In the genomic region with DNA sequence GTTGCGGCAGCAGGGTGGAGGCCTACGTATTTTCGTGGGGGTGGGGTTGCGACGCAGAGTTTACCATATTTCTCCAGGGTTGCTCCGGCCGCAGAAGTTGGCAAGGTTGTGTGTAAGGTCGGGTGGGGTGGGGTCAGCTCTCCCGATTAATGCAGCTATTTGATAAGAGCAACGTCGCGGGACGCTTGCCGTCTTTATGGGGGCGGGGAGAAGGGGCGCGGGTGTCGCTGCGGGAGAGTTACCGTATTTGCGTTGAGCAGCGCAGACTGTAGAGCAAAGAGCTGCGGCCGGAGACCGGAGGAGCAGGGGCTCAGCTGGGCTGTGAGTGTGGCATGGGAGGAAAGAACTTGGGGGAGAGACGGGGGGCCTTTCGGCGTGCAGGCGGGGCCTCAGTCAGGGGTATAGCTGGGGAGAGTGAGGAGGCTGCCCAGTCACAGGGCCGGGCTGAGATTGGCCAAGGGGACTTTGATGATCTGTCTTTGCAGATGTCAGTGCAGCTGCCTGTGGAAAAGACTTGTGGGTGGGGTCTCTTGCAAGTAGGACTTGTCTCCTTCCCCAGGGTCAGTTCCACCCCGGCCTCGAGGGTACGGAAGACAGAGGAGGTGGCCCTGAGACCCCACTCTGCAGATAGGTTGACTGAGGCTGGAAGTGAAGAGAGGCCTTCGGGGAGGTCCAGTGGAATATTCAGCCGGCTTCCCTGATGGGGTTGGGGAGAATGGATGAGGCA, we compare ENCODE assay signal across 8 cellular contexts. TPM values are rescaled to one million over a fixed set of nuclear protein-coding genes. Genes with fewer than 3 reads are reported as not detected.
DNase-seq lines count a peak whose midpoint lies in the region; ATAC-seq and TF ChIP-seq lines count a peak whose summit lies in the region.

No MANE protein-coding gene starts in this region.

- H3K36me3 Mint-ChIP-seq in activated naive CD8-positive, alpha-beta T cell treated with anti-CD3 and anti-CD28 coated beads, Interleukin-2, amount 50 U/mL, for 24 hours (ENCODE audit: low read depth): peaks cover 8% of the 10 kb centered on the region

- peaks cover 41% of the 10 kb centered on the region for H3K4me1 ChIP-seq in MM.1S (ENCODE audit: low read length)
- H3K4me1 ChIP-seq in left ventricle myocardium inferior: peaks cover 37% of the 10 kb centered on the region
- H3K4me1 ChIP-seq in prostate gland (replicated peaks): peaks cover 12% of the 10 kb centered on the region

- H2AFZ ChIP-seq in MM.1S (ENCODE audit: low read length): peak overlapping the region; percentile 74

- TF ChIP-seq POLR2A in prostate gland (IDR thresholded peaks at IDR 0.05): no peak

- peaks cover 32% of the 10 kb centered on the region for H3F3A ChIP-seq in MM.1S (ENCODE audit: insufficient read depth, low read length)

- no peaks in the 10 kb centered on the region for H3K9me3 Mint-ChIP-seq in activated naive CD8-positive, alpha-beta T cell treated with anti-CD3 and anti-CD28 coated beads, Interleukin-2, amount 50 U/mL, for 24 hours

- H3K4me3 ChIP-seq in MM.1S (ENCODE audit: low read length) (peak overlapping the region; percentile 70), left ventricle myocardium inferior (peak overlapping the region; percentile 93), prostate gland (peak overlapping the region; percentile 52 to 57)

- H3K27ac Mint-ChIP-seq in activated naive CD8-positive, alpha-beta T cell treated with anti-CD3 and anti-CD28 coated beads, Interleukin-2, amount 50 U/mL, for 24 hours: peak overlapping the region; percentile 89

- no peaks in the 10 kb centered on the region for H4K20me1 ChIP-seq in MM.1S (ENCODE audit: insufficient read depth, low read length)

- H3K9me2 ChIP-seq in MM.1S (replicated peaks; ENCODE audit: insufficient read depth, low read length): no peaks in the 10 kb centered on the region

- peaks cover 59% of the 10 kb centered on the region for H3K4me1 Mint-ChIP-seq in activated naive CD8-positive, alpha-beta T cell treated with anti-CD3 and anti-CD28 coated beads, Interleukin-2, amount 50 U/mL, for 24 hours

- intact Hi-C loops in left ventricle myocardium inferior (cut with micrococcal nuclease) (no loop called here), prostate gland (cut with DNase I) (no loop called here)

- no peaks in the 10 kb centered on the region for H3K27me3 ChIP-seq in MM.1S (replicated peaks; ENCODE audit: insufficient read depth, low read length)
- H3K27me3 ChIP-seq in left ventricle myocardium inferior (ENCODE audit: low read depth): no peaks in the 10 kb centered on the region
- H3K27me3 ChIP-seq in prostate gland (replicated peaks; ENCODE audit: insufficient read depth): no peaks in the 10 kb centered on the region

- H3K9ac ChIP-seq in MM.1S (ENCODE audit: low read length): peak overlapping the region; percentile 92

- peak overlapping the region; percentile 98 for H3K4me2 ChIP-seq in MM.1S (ENCODE audit: low read depth, low read length)

- WGBS in prostate gland: 7% methylated on average over 35 of the region's 35 CpGs

- H3K27me3 Mint-ChIP-seq in activated naive CD8-positive, alpha-beta T cell treated with anti-CD3 and anti-CD28 coated beads, Interleukin-2, amount 50 U/mL, for 24 hours: no peaks in the 10 kb centered on the region

- H3K4me3 Mint-ChIP-seq in activated naive CD8-positive, alpha-beta T cell treated with anti-CD3 and anti-CD28 coated beads, Interleukin-2, amount 50 U/mL, for 24 hours: peak overlapping the region; percentile 90

- peaks cover 61% of the 10 kb centered on the region for H3K79me2 ChIP-seq in MM.1S (ENCODE audit: low read length)

- peak overlapping the region; percentile 98 for H3K27ac ChIP-seq in MM.1S (ENCODE audit: low read length)
- peak overlapping the region; percentile 99 for H3K27ac ChIP-seq in left ventricle myocardium inferior (replicated peaks)
- peak overlapping the region; percentile 91 to 92 for H3K27ac ChIP-seq in prostate gland

- H3K9me3 ChIP-seq in MM.1S (replicated peaks; ENCODE audit: insufficient read depth, low read length) (no peaks in the 10 kb centered on the region), left ventricle myocardium inferior (replicated peaks) (no peaks in the 10 kb centered on the region), prostate gland (no peaks in the 10 kb centered on the region)

- peak; percentile 53 for DNase-seq in DMS114 treated with DMSO at 0.1 percent for 48 hours (lab: John Stamatoyannopoulos, UW; ENCODE audit: unreplicated experiment)
- peak; percentile 78 for DNase-seq in MM.1S
- DNase-seq in activated naive CD8-positive, alpha-beta T cell treated with anti-CD3 and anti-CD28 coated beads, Interleukin-2, amount 50 U/mL, for 24 hours: peak; percentile 54
- DNase-seq in left ventricle myocardium inferior: no peak
- DNase-seq in prostate gland (ENCODE audit: low spot score): no peak
- no peak for DNase-seq in NCI-H1436 (lab: John Stamatoyannopoulos, UW)
- no peak for DNase-seq in NCI-H1694 (lab: John Stamatoyannopoulos, UW)

- H3K36me3 ChIP-seq in MM.1S (replicated peaks; ENCODE audit: insufficient read depth, low read length) (peaks cover 6% of the 10 kb centered on the region), left ventricle myocardium inferior (peaks cover 7% of the 10 kb centered on the region), prostate gland (no peaks in the 10 kb centered on the region)

- ATAC-seq in activated naive CD8-positive, alpha-beta T cell treated with anti-CD3 and anti-CD28 coated beads, Interleukin-2, amount 50 U/mL, for 24 hours: peak; percentile 17
- no peak for ATAC-seq in GM18858 (IDR thresholded peaks at IDR 0.05; ENCODE audit: unreplicated experiment)

- TF ChIP-seq CTCF in MM.1S (IDR thresholded peaks at IDR 0.05; ENCODE audit: low read length) (no peak), left ventricle myocardium inferior (IDR thresholded peaks at IDR 0.05; ENCODE audit: borderline replicate concordance) (no peak), prostate gland (IDR thresholded peaks at IDR 0.05) (no peak)

RNA-seq across cellular contexts. Expression of gene ZNF775, which starts 26.6 kb away (rescaled TPM):
- 3.1 TPM for total RNA-seq in left ventricle myocardium inferior
- 10 to 100 TPM; 14.4 to 14.8 TPM for total RNA-seq in prostate gland

RNA-seq across cellular contexts. Expression of gene REPIN1, which starts 37.1 kb away (rescaled TPM):
- 110 TPM for total RNA-seq in left ventricle myocardium inferior
- total RNA-seq in prostate gland: 100 to 1,000 TPM; 150 to 171 TPM

RNA-seq across cellular contexts. Expression of gene GIMAP8, which starts 44.7 kb away (rescaled TPM):
- 11.0 TPM for total RNA-seq in left ventricle myocardium inferior
- total RNA-seq in prostate gland: 1 to 10 TPM; 2.5 to 6.5 TPM

Comparison
In these comparisons a context has a peak if more than half of its experiments do, and no peak if none do; other contexts are left out.
1. DNase-seq: peak in DMS114 treated with DMSO at 0.1 percent for 48 hours (single experiment), MM.1S (single experiment) and activated naive CD8-positive, alpha-beta T cell treated with anti-CD3 and anti-CD28 coated beads, Interleukin-2, amount 50 U/mL, for 24 hours (single experiment); none in left ventricle myocardium inferior (single experiment), prostate gland (single experiment), NCI-H1436 (single experiment) and NCI-H1694 (single experiment).
2. Peak in every context shown above with its lines, with median percentiles within 50 percentile points of each other: H3K27ac ChIP-seq and H3K4me3 ChIP-seq.